Comparison of ENCODE assay signal across 26 cellular contexts in genomic region chr11:72528121-72528520, GRCh38.
"Had no signal": no experiment of that assay in that cellular context is flagged by ENCODE, and none has a peak within 500 bp of the region (broad histone marks: within the 10 kb centered on the region; RNA-seq: fewer than 3 reads in every experiment).

No MANE protein-coding gene starts in this region.

- H3K4me1 Mint-ChIP-seq: activated CD4-positive, alpha-beta T cell treated with anti-CD3 and anti-CD28 coated beads, Interleukin-2, amount 10 ng/mL, durations not matched to agents 7 days and 5 days had no signal

- H3K4me3 Mint-ChIP-seq: activated CD4-positive, alpha-beta T cell treated with anti-CD3 and anti-CD28 coated beads, Interleukin-2, amount 10 ng/mL, durations not matched to agents 7 days and 5 days; activated CD8-positive, alpha-beta T cell treated with anti-CD3 and anti-CD28 coated beads, Interleukin-2, amount 10 ng/mL, durations not matched to agents 7 days and 5 days; activated naive CD8-positive, alpha-beta T cell; T-helper 1 cell treated with Interleukin-12 subunit alpha and Interleukin-12 subunit beta and Interleukin-4 antibody, amounts not matched to agents 30 μg/mL and 1 μg/mL, for 36 hours had no signal

- DNase-seq: activated CD4-positive, alpha-beta T cell treated with anti-CD3 and anti-CD28 coated beads, Interleukin-2, amount 10 ng/mL, durations not matched to agents 7 days and 5 days; activated CD4-positive, CD25-positive, alpha-beta regulatory T cell; activated CD8-positive, alpha-beta memory T cell treated with anti-CD3 and anti-CD28 coated beads, Interleukin-2, amount 50 U/mL, for 48 hours; activated CD8-positive, alpha-beta T cell treated with anti-CD3 and anti-CD28 coated beads, Interleukin-2, amount 10 ng/mL, durations not matched to agents 7 days and 5 days; activated effector memory CD4-positive, alpha-beta T cell treated with Interleukin-2 at 50 U/mL for 16 hours; activated naive CD4-positive, alpha-beta T cell; activated T-cell treated with anti-CD3 and anti-CD28 coated beads, Interleukin-2, amount 50 U/mL, for 1 hour; amygdala; brain microvascular endothelial cell; MM.1S; NCI-H1105; NCI-H1436; NCI-H1694 treated with DMSO at 0.1 percent for 48 hours; NCI-H2029 treated with DMSO at 0.1 percent for 48 hours; NCI-H345; NCI-H510A; NCI-H526 treated with DMSO at 0.1 percent for 48 hours; NCI-H82; Right ventricle myocardium superior; RPMI8226; SJCRH30; T-helper 9 cell had no signal

- H3K4me3 ChIP-seq: cardiac muscle cell, SJCRH30 had no signal

- H3K36me3 Mint-ChIP-seq: activated naive CD8-positive, alpha-beta T cell had no signal

- H3K9me3 Mint-ChIP-seq: activated CD4-positive, alpha-beta T cell treated with anti-CD3 and anti-CD28 coated beads, Interleukin-2, amount 10 ng/mL, durations not matched to agents 7 days and 5 days; T-helper 1 cell treated with Interleukin-12 subunit alpha and Interleukin-12 subunit beta and Interleukin-4 antibody, amounts not matched to agents 30 μg/mL and 1 μg/mL, for 36 hours had no signal

- H3K27ac ChIP-seq: brain microvascular endothelial cell, cardiac muscle cell, SJCRH30 had no signal

- H3K27ac Mint-ChIP-seq: activated CD4-positive, alpha-beta T cell treated with anti-CD3 and anti-CD28 coated beads, Interleukin-2, amount 10 ng/mL, durations not matched to agents 7 days and 5 days; activated CD8-positive, alpha-beta T cell treated with anti-CD3 and anti-CD28 coated beads, Interleukin-2, amount 10 ng/mL, durations not matched to agents 7 days and 5 days; activated naive CD8-positive, alpha-beta T cell; T-helper 1 cell treated with Interleukin-12 subunit alpha and Interleukin-12 subunit beta and Interleukin-4 antibody, amounts not matched to agents 30 μg/mL and 1 μg/mL, for 36 hours had no signal

- ATAC-seq: activated CD8-positive, alpha-beta T cell treated with anti-CD3 and anti-CD28 coated beads, Interleukin-2, amount 10 ng/mL, durations not matched to agents 7 days and 5 days; Panc1 had no signal
